In genomic region chr11:125378596-125378995, GRCh38 we compare ENCODE assay signal across 24 cellular contexts.
"Had no signal": no experiment of that assay in that cellular context is flagged by ENCODE, and none has a peak within 500 bp of the region (broad histone marks: within the 10 kb centered on the region; RNA-seq: fewer than 3 reads in every experiment).

No MANE protein-coding gene starts in this region.

- H3K27me3 Mint-ChIP-seq: progenitor cell of endocrine pancreas had no signal

- H3K9me3 Mint-ChIP-seq: activated naive CD4-positive, alpha-beta T cell treated with anti-CD3 and anti-CD28 coated beads, Interleukin-2, amount 10 ng/mL, durations not matched to agents 7 days and 5 days; activated T-cell treated with anti-CD3 and anti-CD28 coated beads, Interleukin-2, amount 50 U/mL, for 72 hours; dendritic cell treated with granulocyte-macrophage colony-stimulating factor and Interleukin-4, amounts not matched to agents 40 ng/mL and 50 ng/mL, for 4 days; immature natural killer cell; mesothelial cell of epicardium; natural killer cell; stimulated activated memory B cell treated with anti-CD40 and anti-IgM and Interleukin-4, amounts not matched to agents 10 μg/mL and 1 μg/mL and 100 μg/mL, for 72 hours; T-helper 1 cell treated with Interleukin-12 subunit alpha and Interleukin-12 subunit beta and Interleukin-4 antibody, amounts not matched to agents 30 μg/mL and 1 μg/mL, for 36 hours had no signal

- H3K36me3 Mint-ChIP-seq: activated naive CD4-positive, alpha-beta T cell treated with anti-CD3 and anti-CD28 coated beads, Interleukin-2, amount 10 ng/mL, durations not matched to agents 7 days and 5 days; immature natural killer cell; mesothelial cell of epicardium; natural killer cell; stimulated activated memory B cell treated with anti-CD40 and anti-IgM and Interleukin-4, amounts not matched to agents 10 μg/mL and 1 μg/mL and 100 μg/mL, for 72 hours had no signal

- H3K27me3 ChIP-seq: hepatocyte had no signal

- DNase-seq: activated CD4-positive, alpha-beta T cell treated with anti-CD3 and anti-CD28 coated beads for 4 hours; activated CD4-positive, alpha-beta T cell treated with anti-CD3 and anti-CD28 coated beads, Interleukin-2, amount 50 U/mL, for 48 hours; activated CD4-positive, CD25-positive, alpha-beta regulatory T cell; activated effector memory CD4-positive, alpha-beta T cell treated with anti-CD3 and anti-CD28 coated beads, Interleukin-2, amount 50 U/mL, for 16 hours; activated naive CD4-positive, alpha-beta T cell treated with anti-CD3 and anti-CD28 coated beads, Interleukin-2, amount 10 ng/mL, durations not matched to agents 7 days and 5 days; activated T-cell treated with anti-CD3 and anti-CD28 coated beads, Interleukin-2, amount 50 U/mL, for 72 hours; effector CD8-positive, alpha-beta T cell; erythroblast; foreskin fibroblast; immature natural killer cell; kidney glomerular epithelial cell; left ventricle myocardium inferior; natural killer cell; right cardiac atrium; stimulated activated CD4-positive, alpha-beta T cell treated with anti-CD3 and anti-CD28 coated beads, Interleukin-2, amount 100 ng/mL, for 24 hours; trophoblast cell had no signal

- H3K27ac ChIP-seq: cardiac muscle cell, hepatocyte, left ventricle myocardium inferior, skin epidermis had no signal

- H3K4me3 ChIP-seq: cardiac muscle cell, hepatocyte, left ventricle myocardium inferior, skin epidermis had no signal

- H3K27ac Mint-ChIP-seq: activated naive CD4-positive, alpha-beta T cell treated with anti-CD3 and anti-CD28 coated beads, Interleukin-2, amount 10 ng/mL, durations not matched to agents 7 days and 5 days; activated T-cell treated with anti-CD3 and anti-CD28 coated beads, Interleukin-2, amount 50 U/mL, for 72 hours; dendritic cell treated with granulocyte-macrophage colony-stimulating factor and Interleukin-4, amounts not matched to agents 40 ng/mL and 50 ng/mL, for 4 days; immature natural killer cell; mesothelial cell of epicardium; natural killer cell; progenitor cell of endocrine pancreas; stimulated activated memory B cell treated with anti-CD40 and anti-IgM and Interleukin-4, amounts not matched to agents 10 μg/mL and 1 μg/mL and 100 μg/mL, for 72 hours; T-helper 1 cell treated with Interleukin-12 subunit alpha and Interleukin-12 subunit beta and Interleukin-4 antibody, amounts not matched to agents 30 μg/mL and 1 μg/mL, for 36 hours had no signal

- H3K9me3 ChIP-seq: left ventricle myocardium inferior had no signal

- H3K36me3 ChIP-seq: cardiac muscle cell, left ventricle myocardium inferior had no signal

- H3K4me1 Mint-ChIP-seq: activated naive CD4-positive, alpha-beta T cell treated with anti-CD3 and anti-CD28 coated beads, Interleukin-2, amount 10 ng/mL, durations not matched to agents 7 days and 5 days; immature natural killer cell; natural killer cell; stimulated activated memory B cell treated with anti-CD40 and anti-IgM and Interleukin-4, amounts not matched to agents 10 μg/mL and 1 μg/mL and 100 μg/mL, for 72 hours had no signal

- H3K4me3 Mint-ChIP-seq: activated naive CD4-positive, alpha-beta T cell treated with anti-CD3 and anti-CD28 coated beads, Interleukin-2, amount 10 ng/mL, durations not matched to agents 7 days and 5 days; activated T-cell treated with anti-CD3 and anti-CD28 coated beads, Interleukin-2, amount 50 U/mL, for 72 hours; dendritic cell treated with granulocyte-macrophage colony-stimulating factor and Interleukin-4, amounts not matched to agents 40 ng/mL and 50 ng/mL, for 4 days; immature natural killer cell; mesothelial cell of epicardium; natural killer cell; stimulated activated memory B cell treated with anti-CD40 and anti-IgM and Interleukin-4, amounts not matched to agents 10 μg/mL and 1 μg/mL and 100 μg/mL, for 72 hours; T-helper 1 cell treated with Interleukin-12 subunit alpha and Interleukin-12 subunit beta and Interleukin-4 antibody, amounts not matched to agents 30 μg/mL and 1 μg/mL, for 36 hours had no signal

- ATAC-seq: activated T-cell treated with anti-CD3 and anti-CD28 coated beads, Interleukin-2, amount 50 U/mL, for 72 hours; natural killer cell; right cardiac atrium; stimulated activated memory B cell treated with anti-CD40 and anti-IgM and Interleukin-4, amounts not matched to agents 10 μg/mL and 1 μg/mL and 100 μg/mL, for 72 hours had no signal
